In the genomic region with DNA sequence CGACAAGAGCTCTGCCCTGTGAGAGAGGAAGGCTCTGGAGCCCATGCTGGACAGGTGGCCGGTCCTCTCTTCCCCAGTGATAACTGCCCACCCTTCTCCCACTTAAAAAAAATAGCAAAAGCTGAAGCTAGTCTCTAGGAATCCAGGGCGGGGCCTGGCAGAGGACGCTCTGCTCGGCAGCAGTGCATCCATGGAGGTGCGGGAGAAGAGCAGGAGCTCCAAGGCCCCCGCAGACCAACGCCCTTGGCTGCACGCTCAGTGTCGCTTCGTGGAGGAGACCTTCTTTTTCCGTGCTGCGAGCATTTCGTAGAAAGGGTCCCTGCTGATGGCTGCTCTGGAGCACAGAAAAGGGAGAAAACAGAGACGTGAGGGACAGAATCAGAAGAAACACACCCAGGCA, we compare ENCODE assay signal across 11 cellular contexts.
"Had no signal": no experiment of that assay in that cellular context is flagged by ENCODE, and none has a peak within 500 bp of the region (broad histone marks: within the 10 kb centered on the region; RNA-seq: fewer than 3 reads in every experiment).

No MANE protein-coding gene starts in this region.

- DNase-seq: activated gamma-delta T cell; body of pancreas; esophagus squamous epithelium; foreskin fibroblast; mammary epithelial cell; sigmoid colon; stimulated activated CD4-positive, alpha-beta T cell treated with anti-CD3 and anti-CD28 coated beads, Interleukin-2, amount 100 ng/mL, for 48 hours; stimulated activated naive CD8-positive, alpha-beta T cell treated with anti-CD3 and anti-CD28 coated beads, Interleukin-15, amount 100 ng/mL, for 72 hours; T1000; uterus had no signal

- H3K9me3 Mint-ChIP-seq: stimulated activated naive CD8-positive, alpha-beta T cell treated with anti-CD3 and anti-CD28 coated beads, Interleukin-15, amount 100 ng/mL, for 72 hours had no signal

- H3K4me3 ChIP-seq: body of pancreas, esophagus squamous epithelium, sigmoid colon, thoracic aorta, uterus had no signal

- H3K9me3 ChIP-seq: body of pancreas, esophagus squamous epithelium, sigmoid colon, thoracic aorta, uterus had no signal

- ATAC-seq: body of pancreas; stimulated activated naive CD8-positive, alpha-beta T cell treated with anti-CD3 and anti-CD28 coated beads, Interleukin-15, amount 100 ng/mL, for 72 hours had no signal

- H3K27me3 Mint-ChIP-seq: stimulated activated naive CD8-positive, alpha-beta T cell treated with anti-CD3 and anti-CD28 coated beads, Interleukin-15, amount 100 ng/mL, for 72 hours had no signal

- H3K4me3 Mint-ChIP-seq: stimulated activated naive CD8-positive, alpha-beta T cell treated with anti-CD3 and anti-CD28 coated beads, Interleukin-15, amount 100 ng/mL, for 72 hours had no signal

- H3K27me3 ChIP-seq: body of pancreas, esophagus squamous epithelium, sigmoid colon, uterus had no signal

- H3K36me3 ChIP-seq: uterus had no signal

- H3K4me1 ChIP-seq: uterus had no signal

- H3K27ac ChIP-seq: body of pancreas, esophagus squamous epithelium, sigmoid colon, thoracic aorta, uterus had no signal
